Comparison of ENCODE assay signal across 21 cellular contexts in the genomic region with DNA sequence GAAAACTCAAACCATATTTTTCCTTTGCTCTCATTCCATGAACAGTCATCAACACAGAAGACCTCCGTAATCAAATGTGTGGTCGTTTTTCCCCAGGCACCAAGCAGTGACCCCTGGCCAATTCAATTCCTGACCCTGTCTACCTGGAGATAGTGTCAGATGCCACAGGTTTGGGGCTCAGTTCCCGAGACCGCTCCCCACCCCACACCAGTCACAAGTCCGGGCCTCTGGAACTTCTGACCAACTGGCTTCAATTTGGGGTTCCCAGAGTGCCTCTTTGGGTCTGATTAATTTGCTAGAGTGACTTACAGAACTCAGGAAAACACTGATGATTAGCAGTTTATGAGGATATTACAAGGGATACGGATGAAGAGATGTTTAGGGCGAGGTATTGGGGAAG. TPM values are rescaled to one million over a fixed set of nuclear protein-coding genes. Genes with fewer than 3 reads are reported as not detected.
DNase-seq lines count a peak whose midpoint lies in the region; ATAC-seq and TF ChIP-seq lines count a peak whose summit lies in the region.
"Had no signal": no experiment of that assay in that cellular context is flagged by ENCODE, and none has a peak within 500 bp of the region (broad histone marks: within the 10 kb centered on the region; RNA-seq: fewer than 3 reads in every experiment).

No MANE protein-coding gene starts in this region.

- POLR2A ChIA-PET in naive thymus-derived CD8-positive, alpha-beta T cell (lab: Charles Lee): no interaction called here

- no peaks in the 10 kb centered on the region for H3K36me3 Mint-ChIP-seq in activated naive CD8-positive, alpha-beta T cell
- no peaks in the 10 kb centered on the region for H3K36me3 Mint-ChIP-seq in naive thymus-derived CD8-positive, alpha-beta T cell

- no peaks in the 10 kb centered on the region for H3K9me3 Mint-ChIP-seq in activated naive CD8-positive, alpha-beta T cell (ENCODE audit: low read depth)
- H3K9me3 Mint-ChIP-seq in naive thymus-derived CD8-positive, alpha-beta T cell: peaks cover 0 to 3% (median 0%) of the 10 kb centered on the region in 9 donors

- H3K9me3 ChIP-seq in BLaER1 treated with 17β-estradiol and CSF1 and Interleukin-3, amounts not matched to agents 10 nM and 100 nM (replicated peaks in 1 of 11): no peaks in the 10 kb centered on the region
- H3K9me3 ChIP-seq in DND-41 (ENCODE audit: insufficient read depth, low read length, severe bottlenecking) (no peaks in the 10 kb centered on the region), neutrophil (no peaks in the 10 kb centered on the region)
- H3K9me3 ChIP-seq: tibial artery had no signal

- peaks cover 92% of the 10 kb centered on the region for H3K4me1 Mint-ChIP-seq in activated naive CD8-positive, alpha-beta T cell (ENCODE audit: low read depth)
- H3K4me1 Mint-ChIP-seq in naive thymus-derived CD8-positive, alpha-beta T cell: peaks cover 62 to 95% (median 94%) of the 10 kb centered on the region in 4 donors

- TF ChIP-seq CTCF in DND-41 (IDR thresholded peaks at IDR 0.05; ENCODE audit: borderline replicate concordance, extremely low read depth, low read length, poor library complexity, severe bottlenecking) (no peak), neutrophil (IDR thresholded peaks at IDR 0.05) (no peak)

- no peaks in the 10 kb centered on the region for H3K27me3 Mint-ChIP-seq in activated naive CD8-positive, alpha-beta T cell
- no peaks in the 10 kb centered on the region for H3K27me3 Mint-ChIP-seq in naive thymus-derived CD8-positive, alpha-beta T cell

- peak overlapping the region; percentile 0 to 97 (median 35); a peak in 12 of 22 replicates for H3K4me2 ChIP-seq in BLaER1 treated with 17β-estradiol and CSF1 and Interleukin-3, amounts not matched to agents 10 nM and 100 nM
- H3K4me2 ChIP-seq in DND-41 (ENCODE audit: insufficient read depth, low read length): peak overlapping the region; percentile 73; the same call in 1 of the 2 replicates

- H3K27ac ChIP-seq in BLaER1 treated with 17β-estradiol and CSF1 and Interleukin-3, amounts not matched to agents 10 nM and 100 nM: peak overlapping the region in 1 of 11 experiments; percentile 10; a peak in 1 of 22 replicates
- H3K27ac ChIP-seq in DND-41 (ENCODE audit: low read length) (peak overlapping the region; percentile 46), neutrophil (peak overlapping the region; percentile 81)
- H3K27ac ChIP-seq: tibial artery had no signal

- peak overlapping the region; percentile 71 for H3K27ac Mint-ChIP-seq in activated naive CD8-positive, alpha-beta T cell
- H3K27ac Mint-ChIP-seq in naive thymus-derived CD8-positive, alpha-beta T cell: peak overlapping the region in 4 of 10 donors; percentile 14 to 49 (median 16)

- H3K4me1 ChIP-seq in BLaER1 treated with 17β-estradiol and CSF1 and Interleukin-3, amounts not matched to agents 10 nM and 100 nM: peaks cover 80 to 96% (median 90%) of the 10 kb centered on the region in 10 experiments
- H3K4me1 ChIP-seq in DND-41 (ENCODE audit: insufficient read depth, low read length): peaks cover 98% of the 10 kb centered on the region
- H3K4me1 ChIP-seq in neutrophil (ENCODE audit: control insufficient read depth in 1 of 2, insufficient read depth in 1 of 2, low read depth in 1 of 2, low read length in 1 of 2): peaks cover 94 to 97% of the 10 kb centered on the region in 2 experiments

- H2AFZ ChIP-seq in DND-41 (ENCODE audit: low read depth, low read length): no peak overlapping the region
- H2AFZ ChIP-seq: hepatocyte had no signal

- H3K27me3 ChIP-seq in BLaER1 treated with 17β-estradiol and CSF1 and Interleukin-3, amounts not matched to agents 10 nM and 100 nM: no peaks in the 10 kb centered on the region
- no peaks in the 10 kb centered on the region for H3K27me3 ChIP-seq in DND-41 (ENCODE audit: insufficient read depth, low read length, poor library complexity)
- no peaks in the 10 kb centered on the region for H3K27me3 ChIP-seq in neutrophil
- H3K27me3 ChIP-seq: hepatocyte, tibial artery had no signal

- H3K4me3 Mint-ChIP-seq in activated naive CD8-positive, alpha-beta T cell: no peak overlapping the region
- peak overlapping the region in 1 of 10 donors; percentile 55 for H3K4me3 Mint-ChIP-seq in naive thymus-derived CD8-positive, alpha-beta T cell

- H3K4me3 ChIP-seq in BLaER1 treated with 17β-estradiol and CSF1 and Interleukin-3, amounts not matched to agents 10 nM and 100 nM: no peak overlapping the region
- H3K4me3 ChIP-seq in DND-41 (ENCODE audit: low read depth in 1 of 2, low read length in 2 of 2): 0 out of 4 replicates have a peak overlapping the region, but pooled peaks of 1 of the 2 experiments have one; percentile 13
- H3K4me3 ChIP-seq in neutrophil (ENCODE audit: low read depth in 1 of 2, low read length in 1 of 2): peak overlapping the region; percentile 79 to 89
- H3K4me3 ChIP-seq: hepatocyte, tibial artery had no signal

- H3K9ac ChIP-seq in BLaER1 treated with 17β-estradiol and CSF1 and Interleukin-3, amounts not matched to agents 10 nM and 100 nM: no peak overlapping the region
- peak overlapping the region; percentile 20; the same call in 1 of the 2 replicates for H3K9ac ChIP-seq in DND-41 (ENCODE audit: low read depth, low read length)

- H3K36me3 ChIP-seq in BLaER1 treated with 17β-estradiol and CSF1 and Interleukin-3, amounts not matched to agents 10 nM and 100 nM: peaks cover 0 to 5% (median 0%) of the 10 kb centered on the region in 11 experiments; a peak in 3 of 22 replicates
- H3K36me3 ChIP-seq in DND-41 (ENCODE audit: insufficient read depth, low read length) (peaks cover 11% of the 10 kb centered on the region; the same call in 1 of the 2 replicates), neutrophil (peaks cover 17% of the 10 kb centered on the region)
- H3K36me3 ChIP-seq: tibial artery had no signal

- H3K79me2 ChIP-seq in DND-41 (ENCODE audit: insufficient read depth, low read length): peaks cover 96% of the 10 kb centered on the region

- peaks cover 84 to 100% (median 91%) of the 10 kb centered on the region in 11 experiments for H4K20me1 ChIP-seq in BLaER1 treated with 17β-estradiol and CSF1 and Interleukin-3, amounts not matched to agents 10 nM and 100 nM
- peaks cover 69% of the 10 kb centered on the region for H4K20me1 ChIP-seq in DND-41 (ENCODE audit: insufficient read depth, low read length)

- DNase-seq in DND-41 (no peak), C1 segment of cervical spinal cord (lab: John Stamatoyannopoulos, UW) (no peak), retina (no peak)
- DNase-seq in naive thymus-derived CD8-positive, alpha-beta T cell: no peak
- DNase-seq: amygdala; cerebellar nuclear complex; GOT3; IMR-90; MV-4-11; NCI-H2081; NCI-H524 treated with DMSO at 0.1 percent for 48 hours; occipital lobe; SHP77 treated with DMSO at 0.1 percent for 48 hours; stimulated activated CD4-positive, alpha-beta T cell treated with anti-CD3 and anti-CD28 coated beads, Interleukin-4, amount 100 ng/mL, for 1 hour; T-helper 9 cell; tibial artery had no signal

- ATAC-seq in DND-41 (ENCODE audit: insufficient read depth, low read depth) (no peak), HG03571 (IDR thresholded peaks at IDR 0.05; ENCODE audit: unreplicated experiment) (no peak)
- no peak for ATAC-seq in naive thymus-derived CD8-positive, alpha-beta T cell

RNA-seq across cellular contexts. Expression of gene IGF2R, which starts 6.0 kb away (rescaled TPM):
- total RNA-seq in naive thymus-derived CD8-positive, alpha-beta T cell: 10 to 100 TPM; 63.1 to 69.7 TPM
- polyA plus RNA-seq in naive thymus-derived CD8-positive, alpha-beta T cell: 10 to 100 TPM in 2 of 3 donors, 1 to 10 TPM in 1; 9.1 to 19.3 (median 13.6) TPM

Comparison
In these comparisons a context has a peak if more than half of its experiments do, and no peak if none do; other contexts are left out.
1. H3K4me3 ChIP-seq: peak in neutrophil (2 of 2); none in BLaER1 treated with 17β-estradiol and CSF1 and Interleukin-3, amounts not matched to agents 10 nM and 100 nM (0 of 10).